In the genomic region with DNA sequence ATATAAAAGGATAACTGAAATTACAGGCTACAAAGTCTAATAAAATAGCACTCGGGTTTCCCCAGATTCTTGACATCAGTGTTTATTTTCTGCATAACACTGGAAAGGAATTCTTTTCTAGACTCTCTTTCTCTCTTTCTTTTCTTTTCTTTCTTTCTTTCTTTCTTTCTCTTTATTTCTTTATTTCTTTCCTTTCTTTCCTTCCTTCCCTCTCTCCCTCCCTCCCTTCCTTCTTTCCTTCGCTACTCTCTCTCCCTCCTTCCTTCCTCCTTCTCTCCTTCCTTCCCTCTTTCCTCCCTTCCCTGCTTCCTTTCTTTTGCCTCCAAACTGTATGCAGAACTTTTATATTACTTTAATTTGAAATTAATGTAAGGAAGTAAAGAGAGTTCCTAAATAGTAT, we compare ENCODE assay signal across 1 cellular context.
TF ChIP-seq lines count a peak whose summit lies in the region.

No MANE protein-coding gene starts in this region.

TF ChIP-seq in K562, 482 proteins besides CTCF, POLR2A, EP300 and RAD21:
- TF ChIP-seq, protein P1, sequence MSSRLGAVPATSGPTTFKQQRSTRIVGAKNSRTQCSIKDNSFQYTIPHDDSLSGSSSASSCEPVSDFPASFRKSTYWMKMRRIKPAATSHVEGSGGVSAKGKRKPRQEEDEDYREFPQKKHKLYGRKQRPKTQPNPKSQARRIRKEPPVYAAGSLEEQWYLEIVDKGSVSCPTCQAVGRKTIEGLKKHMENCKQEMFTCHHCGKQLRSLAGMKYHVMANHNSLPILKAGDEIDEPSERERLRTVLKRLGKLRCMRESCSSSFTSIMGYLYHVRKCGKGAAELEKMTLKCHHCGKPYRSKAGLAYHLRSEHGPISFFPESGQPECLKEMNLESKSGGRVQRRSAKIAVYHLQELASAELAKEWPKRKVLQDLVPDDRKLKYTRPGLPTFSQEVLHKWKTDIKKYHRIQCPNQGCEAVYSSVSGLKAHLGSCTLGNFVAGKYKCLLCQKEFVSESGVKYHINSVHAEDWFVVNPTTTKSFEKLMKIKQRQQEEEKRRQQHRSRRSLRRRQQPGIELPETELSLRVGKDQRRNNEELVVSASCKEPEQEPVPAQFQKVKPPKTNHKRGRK (tag; IDR thresholded peaks at IDR 0.05): peak; percentile 78
- TF ChIP-seq STAT5A (IDR thresholded peaks at IDR 0.05; ENCODE audit: borderline replicate concordance, low read length) (no peak), NCOR1 (IDR thresholded peaks at IDR 0.05) (no peak), PHB (CRISPR knock-in tag; IDR thresholded peaks at IDR 0.05) (no peak)
- TF ChIP-seq, protein P2, sequence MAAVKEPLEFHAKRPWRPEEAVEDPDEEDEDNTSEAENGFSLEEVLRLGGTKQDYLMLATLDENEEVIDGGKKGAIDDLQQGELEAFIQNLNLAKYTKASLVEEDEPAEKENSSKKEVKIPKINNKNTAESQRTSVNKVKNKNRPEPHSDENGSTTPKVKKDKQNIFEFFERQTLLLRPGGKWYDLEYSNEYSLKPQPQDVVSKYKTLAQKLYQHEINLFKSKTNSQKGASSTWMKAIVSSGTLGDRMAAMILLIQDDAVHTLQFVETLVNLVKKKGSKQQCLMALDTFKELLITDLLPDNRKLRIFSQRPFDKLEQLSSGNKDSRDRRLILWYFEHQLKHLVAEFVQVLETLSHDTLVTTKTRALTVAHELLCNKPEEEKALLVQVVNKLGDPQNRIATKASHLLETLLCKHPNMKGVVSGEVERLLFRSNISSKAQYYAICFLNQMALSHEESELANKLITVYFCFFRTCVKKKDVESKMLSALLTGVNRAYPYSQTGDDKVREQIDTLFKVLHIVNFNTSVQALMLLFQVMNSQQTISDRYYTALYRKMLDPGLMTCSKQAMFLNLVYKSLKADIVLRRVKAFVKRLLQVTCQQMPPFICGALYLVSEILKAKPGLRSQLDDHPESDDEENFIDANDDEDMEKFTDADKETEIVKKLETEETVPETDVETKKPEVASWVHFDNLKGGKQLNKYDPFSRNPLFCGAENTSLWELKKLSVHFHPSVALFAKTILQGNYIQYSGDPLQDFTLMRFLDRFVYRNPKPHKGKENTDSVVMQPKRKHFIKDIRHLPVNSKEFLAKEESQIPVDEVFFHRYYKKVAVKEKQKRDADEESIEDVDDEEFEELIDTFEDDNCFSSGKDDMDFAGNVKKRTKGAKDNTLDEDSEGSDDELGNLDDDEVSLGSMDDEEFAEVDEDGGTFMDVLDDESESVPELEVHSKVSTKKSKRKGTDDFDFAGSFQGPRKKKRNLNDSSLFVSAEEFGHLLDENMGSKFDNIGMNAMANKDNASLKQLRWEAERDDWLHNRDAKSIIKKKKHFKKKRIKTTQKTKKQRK (IDR thresholded peaks at IDR 0.05; ENCODE audit: borderline replicate concordance, low read depth, low read length): no peak
